In the genomic region with DNA sequence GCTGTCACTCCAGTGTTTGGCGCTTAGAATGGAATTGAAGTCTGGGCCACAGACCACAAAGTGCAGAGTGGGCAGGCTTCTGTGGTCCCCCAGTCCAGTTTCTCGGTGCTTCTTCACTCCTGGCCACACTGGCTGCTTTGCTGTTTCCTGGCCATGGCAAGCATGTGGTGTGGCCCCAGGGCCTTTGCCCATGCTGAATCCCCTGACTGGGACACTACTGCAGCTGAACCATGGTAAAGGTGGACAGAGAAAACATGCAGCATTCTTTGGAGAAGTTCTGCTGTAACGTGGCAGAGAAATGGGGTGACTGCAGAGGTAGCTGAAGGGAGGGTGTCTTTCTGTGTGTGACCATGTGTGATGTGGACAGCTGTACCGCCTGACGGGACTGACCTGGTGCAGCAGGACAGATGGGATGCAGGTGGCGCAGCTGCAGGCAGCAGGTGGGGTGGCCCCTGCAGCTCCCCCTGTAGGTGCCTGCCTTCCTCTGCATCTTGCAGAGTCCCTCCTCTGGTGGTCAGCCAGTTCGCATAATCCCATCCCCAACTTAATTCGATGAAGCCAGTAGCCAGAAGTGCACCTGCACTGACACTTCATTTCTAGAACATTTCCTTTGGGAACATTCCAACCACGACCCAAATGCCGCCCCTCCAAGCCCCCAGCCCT, we compare ENCODE assay signal across 1 cellular context.
TF ChIP-seq lines count a peak whose summit lies in the region.

No MANE protein-coding gene starts in this region.

TF ChIP-seq in HCT116, 20 proteins besides CTCF, POLR2A, EP300 and RAD21:
- no peak for TF ChIP-seq ZFX (IDR thresholded peaks at IDR 0.05)
- TF ChIP-seq SIN3A (IDR thresholded peaks at IDR 0.05; ENCODE audit: low read depth): no peak
- TF ChIP-seq ELF1 (IDR thresholded peaks at IDR 0.05; ENCODE audit: borderline replicate concordance, low read depth): no peak
- no peak for TF ChIP-seq CEBPB (IDR thresholded peaks at IDR 0.05; ENCODE audit: low read depth)
- TF ChIP-seq, protein P1, sequence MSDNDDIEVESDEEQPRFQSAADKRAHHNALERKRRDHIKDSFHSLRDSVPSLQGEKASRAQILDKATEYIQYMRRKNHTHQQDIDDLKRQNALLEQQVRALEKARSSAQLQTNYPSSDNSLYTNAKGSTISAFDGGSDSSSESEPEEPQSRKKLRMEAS (IDR thresholded peaks at IDR 0.05): no peak
- no peak for TF ChIP-seq TCF7L2 (IDR thresholded peaks at IDR 0.05; ENCODE audit: borderline replicate concordance, extremely low read depth, insufficient read depth, insufficient read length)
- TF ChIP-seq, protein P2, sequence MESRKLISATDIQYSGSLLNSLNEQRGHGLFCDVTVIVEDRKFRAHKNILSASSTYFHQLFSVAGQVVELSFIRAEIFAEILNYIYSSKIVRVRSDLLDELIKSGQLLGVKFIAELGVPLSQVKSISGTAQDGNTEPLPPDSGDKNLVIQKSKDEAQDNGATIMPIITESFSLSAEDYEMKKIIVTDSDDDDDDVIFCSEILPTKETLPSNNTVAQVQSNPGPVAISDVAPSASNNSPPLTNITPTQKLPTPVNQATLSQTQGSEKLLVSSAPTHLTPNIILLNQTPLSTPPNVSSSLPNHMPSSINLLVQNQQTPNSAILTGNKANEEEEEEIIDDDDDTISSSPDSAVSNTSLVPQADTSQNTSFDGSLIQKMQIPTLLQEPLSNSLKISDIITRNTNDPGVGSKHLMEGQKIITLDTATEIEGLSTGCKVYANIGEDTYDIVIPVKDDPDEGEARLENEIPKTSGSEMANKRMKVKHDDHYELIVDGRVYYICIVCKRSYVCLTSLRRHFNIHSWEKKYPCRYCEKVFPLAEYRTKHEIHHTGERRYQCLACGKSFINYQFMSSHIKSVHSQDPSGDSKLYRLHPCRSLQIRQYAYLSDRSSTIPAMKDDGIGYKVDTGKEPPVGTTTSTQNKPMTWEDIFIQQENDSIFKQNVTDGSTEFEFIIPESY (IDR thresholded peaks at IDR 0.05; ENCODE audit: extremely low read depth, insufficient replicate concordance, low read length): no peak
- TF ChIP-seq, protein P3, sequence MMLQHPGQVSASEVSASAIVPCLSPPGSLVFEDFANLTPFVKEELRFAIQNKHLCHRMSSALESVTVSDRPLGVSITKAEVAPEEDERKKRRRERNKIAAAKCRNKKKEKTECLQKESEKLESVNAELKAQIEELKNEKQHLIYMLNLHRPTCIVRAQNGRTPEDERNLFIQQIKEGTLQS (IDR thresholded peaks at IDR 0.05): no peak
- TF ChIP-seq ZNF274 (IDR thresholded peaks at IDR 0.05; ENCODE audit: low read depth, low read length): no peak
- TF ChIP-seq FOSL1 (IDR thresholded peaks at IDR 0.05; ENCODE audit: low read depth): no peak
- no peak for TF ChIP-seq EZH2 (IDR thresholded peaks at IDR 0.05)
